ENCODE assay signal across 17 cellular contexts in the genomic region with DNA sequence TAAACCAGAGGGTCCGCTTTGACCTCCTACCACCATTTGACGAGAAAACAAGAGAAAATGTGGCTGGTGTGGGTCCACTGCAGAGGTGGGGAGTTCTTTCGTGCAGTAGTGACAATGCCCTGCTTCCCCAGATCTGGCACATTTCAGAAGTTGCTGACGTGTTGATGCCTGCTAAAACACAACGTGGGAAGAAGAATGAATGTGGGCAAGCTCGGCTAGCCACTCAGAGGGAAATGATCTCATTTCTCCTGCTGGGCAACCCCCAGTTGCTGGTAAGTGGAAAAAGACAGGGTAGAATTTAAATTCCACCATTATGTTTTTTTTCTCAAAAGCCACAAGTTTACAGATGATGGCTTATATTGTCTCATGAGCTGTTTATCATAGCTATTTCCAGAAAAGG.
A peak's percentile ranks its signal among the peaks of the same experiment; 100 is the strongest.
DNase-seq lines count a peak whose midpoint lies in the region; ATAC-seq and TF ChIP-seq lines count a peak whose summit lies in the region.
"Had no signal": no experiment of that assay in that cellular context is flagged by ENCODE, and none has a peak within 500 bp of the region (broad histone marks: within the 10 kb centered on the region; RNA-seq: fewer than 3 reads in every experiment).

No MANE protein-coding gene starts in this region.

- no peak overlapping the region for H3K4me3 ChIP-seq in brain microvascular endothelial cell (ENCODE audit: low read depth, low read length)
- H3K4me3 ChIP-seq in hepatocyte = no peak overlapping the region
- no peak overlapping the region for H3K4me3 ChIP-seq in thoracic aorta

- H3K4me2 ChIP-seq in hepatocyte = no peak overlapping the region
- H3K4me2 ChIP-seq: KMS-11 had no signal

- H3K27ac ChIP-seq in brain microvascular endothelial cell (peak overlapping the region; percentile 55), hepatocyte (peak overlapping the region; percentile 18), thoracic aorta (peak overlapping the region; percentile 51 to 65)
- H3K27ac ChIP-seq: KMS-11, parathyroid adenoma had no signal

- no peaks in the 10 kb centered on the region for H3K79me2 ChIP-seq in hepatocyte
- H3K79me2 ChIP-seq: parathyroid adenoma had no signal

- peak; percentile 65 for ATAC-seq in thoracic aorta (ENCODE audit: insufficient number of reproducible peaks, low FRiP score, low read depth)
- ATAC-seq in HG02938 (IDR thresholded peaks at IDR 0.05; ENCODE audit: unreplicated experiment) = no peak
- ATAC-seq in HG02798 (IDR thresholded peaks at IDR 0.05; ENCODE audit: poor library complexity, unreplicated experiment) = no peak
- no peak for ATAC-seq in HG03135 (IDR thresholded peaks at IDR 0.05; ENCODE audit: unreplicated experiment)
- ATAC-seq: left colon; stimulated activated naive CD8-positive, alpha-beta T cell treated with anti-CD3 and anti-CD28 coated beads, Interleukin-15, Interleukin-2, amounts not matched to agents 100 U/mL and 50 U/mL, for 24 hours had no signal

- H3K27me3 ChIP-seq in brain microvascular endothelial cell (replicated peaks) = no peaks in the 10 kb centered on the region
- no peaks in the 10 kb centered on the region for H3K27me3 ChIP-seq in hepatocyte
- H3K27me3 ChIP-seq in thoracic aorta (replicated peaks; ENCODE audit: insufficient read depth) = no peaks in the 10 kb centered on the region

- H3K9me3 ChIP-seq in hepatocyte (ENCODE audit: low read depth) = no peaks in the 10 kb centered on the region
- H3K9me3 ChIP-seq in thoracic aorta = no peaks in the 10 kb centered on the region

- H3K4me1 ChIP-seq in hepatocyte (ENCODE audit: insufficient read depth) = peaks cover 6% of the 10 kb centered on the region
- peaks cover 3 to 40% of the 10 kb centered on the region in 2 donors for H3K4me1 ChIP-seq in thoracic aorta (ENCODE audit: control insufficient read depth in 1 of 2, low read depth in 2 of 2)
- H3K4me1 ChIP-seq: parathyroid adenoma had no signal

- in situ Hi-C loops in brain microvascular endothelial cell (cut with HindIII; ENCODE audit: low pct_ligation_motif_present, low sequenced_read_pairs) = no loop called here

- no peak overlapping the region for H2AFZ ChIP-seq in hepatocyte
- H2AFZ ChIP-seq: parathyroid adenoma had no signal

- 67% methylated on average over 6 of the region's 6 CpGs for WGBS in hepatocyte (ENCODE audit: low lambda C conversion rate, missing lambda C conversion rate)

- H4K20me1 ChIP-seq in hepatocyte (ENCODE audit: insufficient read depth, poor library complexity, severe bottlenecking) = no peaks in the 10 kb centered on the region

- no peaks in the 10 kb centered on the region for H3K9me2 ChIP-seq in hepatocyte (replicated peaks; ENCODE audit: insufficient read depth)

- H3K36me3 ChIP-seq in brain microvascular endothelial cell (replicated peaks) (no peaks in the 10 kb centered on the region), hepatocyte (replicated peaks; ENCODE audit: insufficient read depth, low read depth) (no peaks in the 10 kb centered on the region), thoracic aorta (no peaks in the 10 kb centered on the region)

- no peak for TF ChIP-seq CTCF in brain microvascular endothelial cell (IDR thresholded peaks at IDR 0.05; ENCODE audit: low read depth, low read length, missing control alignments)
- no peak for TF ChIP-seq CTCF in hepatocyte (IDR thresholded peaks at IDR 0.05; ENCODE audit: poor library complexity)
- no peak for TF ChIP-seq CTCF in thoracic aorta (IDR thresholded peaks at IDR 0.05)

- DNase-seq in HT1080 (ENCODE audit: low read depth) (peak; percentile 71), brain microvascular endothelial cell (peak; percentile 16), hepatocyte (ENCODE audit: low spot score) (no peak), thoracic aorta (ENCODE audit: low spot score) (peak; percentile 3), NCI-H146 treated with DMSO at 0.1 percent for 48 hours (lab: John Stamatoyannopoulos, UW; ENCODE audit: unreplicated experiment) (no peak)
- DNase-seq: activated CD8-positive, alpha-beta memory T cell treated with anti-CD3 and anti-CD28 coated beads, Interleukin-2, amount 50 U/mL, for 48 hours; COR-L47; H7; left colon; NCI-H2171; stimulated activated CD4-positive, alpha-beta T cell treated with anti-CD3 and anti-CD28 coated beads, Interleukin-4, amount 100 ng/mL, for 1 hour; stimulated activated naive CD8-positive, alpha-beta T cell treated with anti-CD3 and anti-CD28 coated beads, Interleukin-15, Interleukin-2, amounts not matched to agents 100 U/mL and 50 U/mL, for 24 hours had no signal

Comparison
In these comparisons a context has a peak if more than half of its experiments do, and no peak if none do; other contexts are left out.
1. DNase-seq: peak in HT1080 (single experiment), brain microvascular endothelial cell (single experiment) and thoracic aorta (single experiment); none in hepatocyte (single experiment) and NCI-H146 treated with DMSO at 0.1 percent for 48 hours (single experiment).
2. Peak in every context shown above with its lines, with median percentiles within 50 percentile points of each other: H3K27ac ChIP-seq.